In the genomic region with DNA sequence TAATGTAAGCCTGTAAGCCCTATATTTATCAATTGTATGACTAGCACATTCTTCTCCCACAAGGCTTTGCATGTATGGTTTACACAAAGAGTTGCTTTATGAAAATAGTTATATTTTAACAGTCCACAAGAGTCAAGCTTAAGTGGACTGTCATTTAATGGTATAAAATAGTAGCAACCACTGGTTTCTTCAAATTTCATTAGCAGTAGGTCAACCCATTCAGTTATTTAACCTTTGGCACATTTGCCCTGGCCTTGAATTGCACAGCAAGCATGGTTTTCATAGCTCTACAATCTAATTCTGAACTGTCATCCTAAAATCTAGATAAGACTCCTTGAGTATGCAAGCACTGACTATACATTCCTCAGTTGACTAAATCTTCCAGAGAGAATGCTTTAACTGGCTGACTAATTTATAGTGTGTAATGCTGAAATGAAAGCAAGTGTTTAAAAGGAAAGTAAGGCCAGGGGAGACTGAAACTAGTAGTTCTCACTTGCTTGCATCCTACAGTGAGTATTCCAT, we compare ENCODE assay signal across 1 cellular context.
TF ChIP-seq lines count a peak whose summit lies in the region.

No MANE protein-coding gene starts in this region.

TF ChIP-seq in HepG2, 621 proteins besides CTCF, POLR2A, EP300 and RAD21 (continued from another document and continues in another):
- no peak for TF ChIP-seq SP4 (CRISPR knock-in tag; IDR thresholded peaks at IDR 0.05)
- no peak for TF ChIP-seq SOX13 (IDR thresholded peaks at IDR 0.05)
- TF ChIP-seq SOX13 (CRISPR knock-in tag; conservative IDR thresholded peaks at IDR 0.05 in 1 of 2, IDR thresholded peaks at IDR 0.05 in 1 of 2): 0 out of 4 replicates have a peak, but pooled peaks of 1 of the 2 experiments have one; percentile 4
- TF ChIP-seq KMT2B (CRISPR knock-in tag; IDR thresholded peaks at IDR 0.05): no peak
- TF ChIP-seq ZC3H13 (CRISPR knock-in tag; IDR thresholded peaks at IDR 0.05): no peak
- TF ChIP-seq PTBP1 (IDR thresholded peaks at IDR 0.05; ENCODE audit: low read depth, low read length, poor library complexity, severe bottlenecking): no peak
- TF ChIP-seq SYNCRIP (IDR thresholded peaks at IDR 0.05; ENCODE audit: insufficient read depth, low read depth, low read length): no peak
- TF ChIP-seq STAG1 (CRISPR knock-in tag; IDR thresholded peaks at IDR 0.05): no peak
- TF ChIP-seq ASH2L (IDR thresholded peaks at IDR 0.05; ENCODE audit: insufficient read length, low read depth, low read length): peak; percentile 45
- TF ChIP-seq, protein P1, sequence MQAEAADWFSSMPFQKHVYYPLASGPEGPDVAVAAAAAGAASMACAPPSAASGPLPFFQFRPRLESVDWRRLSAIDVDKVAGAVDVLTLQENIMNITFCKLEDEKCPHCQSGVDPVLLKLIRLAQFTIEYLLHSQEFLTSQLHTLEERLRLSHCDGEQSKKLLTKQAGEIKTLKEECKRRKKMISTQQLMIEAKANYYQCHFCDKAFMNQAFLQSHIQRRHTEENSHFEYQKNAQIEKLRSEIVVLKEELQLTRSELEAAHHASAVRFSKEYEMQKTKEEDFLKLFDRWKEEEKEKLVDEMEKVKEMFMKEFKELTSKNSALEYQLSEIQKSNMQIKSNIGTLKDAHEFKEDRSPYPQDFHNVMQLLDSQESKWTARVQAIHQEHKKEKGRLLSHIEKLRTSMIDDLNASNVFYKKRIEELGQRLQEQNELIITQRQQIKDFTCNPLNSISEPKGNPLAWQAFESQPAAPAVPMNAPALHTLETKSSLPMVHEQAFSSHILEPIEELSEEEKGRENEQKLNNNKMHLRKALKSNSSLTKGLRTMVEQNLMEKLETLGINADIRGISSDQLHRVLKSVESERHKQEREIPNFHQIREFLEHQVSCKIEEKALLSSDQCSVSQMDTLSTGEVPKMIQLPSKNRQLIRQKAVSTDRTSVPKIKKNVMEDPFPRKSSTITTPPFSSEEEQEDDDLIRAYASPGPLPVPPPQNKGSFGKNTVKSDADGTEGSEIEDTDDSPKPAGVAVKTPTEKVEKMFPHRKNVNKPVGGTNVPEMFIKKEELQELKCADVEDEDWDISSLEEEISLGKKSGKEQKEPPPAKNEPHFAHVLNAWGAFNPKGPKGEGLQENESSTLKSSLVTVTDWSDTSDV (CRISPR knock-in tag; IDR thresholded peaks at IDR 0.05): no peak
- TF ChIP-seq, protein P2, sequence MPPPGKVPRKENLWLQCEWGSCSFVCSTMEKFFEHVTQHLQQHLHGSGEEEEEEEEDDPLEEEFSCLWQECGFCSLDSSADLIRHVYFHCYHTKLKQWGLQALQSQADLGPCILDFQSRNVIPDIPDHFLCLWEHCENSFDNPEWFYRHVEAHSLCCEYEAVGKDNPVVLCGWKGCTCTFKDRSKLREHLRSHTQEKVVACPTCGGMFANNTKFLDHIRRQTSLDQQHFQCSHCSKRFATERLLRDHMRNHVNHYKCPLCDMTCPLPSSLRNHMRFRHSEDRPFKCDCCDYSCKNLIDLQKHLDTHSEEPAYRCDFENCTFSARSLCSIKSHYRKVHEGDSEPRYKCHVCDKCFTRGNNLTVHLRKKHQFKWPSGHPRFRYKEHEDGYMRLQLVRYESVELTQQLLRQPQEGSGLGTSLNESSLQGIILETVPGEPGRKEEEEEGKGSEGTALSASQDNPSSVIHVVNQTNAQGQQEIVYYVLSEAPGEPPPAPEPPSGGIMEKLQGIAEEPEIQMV (CRISPR knock-in tag; IDR thresholded peaks at IDR 0.05; ENCODE audit: low read depth): no peak
- no peak for TF ChIP-seq CEBPG (CRISPR knock-in tag; IDR thresholded peaks at IDR 0.05)
- TF ChIP-seq, protein P3, sequence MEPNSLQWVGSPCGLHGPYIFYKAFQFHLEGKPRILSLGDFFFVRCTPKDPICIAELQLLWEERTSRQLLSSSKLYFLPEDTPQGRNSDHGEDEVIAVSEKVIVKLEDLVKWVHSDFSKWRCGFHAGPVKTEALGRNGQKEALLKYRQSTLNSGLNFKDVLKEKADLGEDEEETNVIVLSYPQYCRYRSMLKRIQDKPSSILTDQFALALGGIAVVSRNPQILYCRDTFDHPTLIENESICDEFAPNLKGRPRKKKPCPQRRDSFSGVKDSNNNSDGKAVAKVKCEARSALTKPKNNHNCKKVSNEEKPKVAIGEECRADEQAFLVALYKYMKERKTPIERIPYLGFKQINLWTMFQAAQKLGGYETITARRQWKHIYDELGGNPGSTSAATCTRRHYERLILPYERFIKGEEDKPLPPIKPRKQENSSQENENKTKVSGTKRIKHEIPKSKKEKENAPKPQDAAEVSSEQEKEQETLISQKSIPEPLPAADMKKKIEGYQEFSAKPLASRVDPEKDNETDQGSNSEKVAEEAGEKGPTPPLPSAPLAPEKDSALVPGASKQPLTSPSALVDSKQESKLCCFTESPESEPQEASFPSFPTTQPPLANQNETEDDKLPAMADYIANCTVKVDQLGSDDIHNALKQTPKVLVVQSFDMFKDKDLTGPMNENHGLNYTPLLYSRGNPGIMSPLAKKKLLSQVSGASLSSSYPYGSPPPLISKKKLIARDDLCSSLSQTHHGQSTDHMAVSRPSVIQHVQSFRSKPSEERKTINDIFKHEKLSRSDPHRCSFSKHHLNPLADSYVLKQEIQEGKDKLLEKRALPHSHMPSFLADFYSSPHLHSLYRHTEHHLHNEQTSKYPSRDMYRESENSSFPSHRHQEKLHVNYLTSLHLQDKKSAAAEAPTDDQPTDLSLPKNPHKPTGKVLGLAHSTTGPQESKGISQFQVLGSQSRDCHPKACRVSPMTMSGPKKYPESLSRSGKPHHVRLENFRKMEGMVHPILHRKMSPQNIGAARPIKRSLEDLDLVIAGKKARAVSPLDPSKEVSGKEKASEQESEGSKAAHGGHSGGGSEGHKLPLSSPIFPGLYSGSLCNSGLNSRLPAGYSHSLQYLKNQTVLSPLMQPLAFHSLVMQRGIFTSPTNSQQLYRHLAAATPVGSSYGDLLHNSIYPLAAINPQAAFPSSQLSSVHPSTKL (CRISPR knock-in tag; IDR thresholded peaks at IDR 0.05): peak; percentile 51
- no peak for TF ChIP-seq HOXA9 (CRISPR knock-in tag; IDR thresholded peaks at IDR 0.05; ENCODE audit: borderline replicate concordance)
- TF ChIP-seq, protein P4, sequence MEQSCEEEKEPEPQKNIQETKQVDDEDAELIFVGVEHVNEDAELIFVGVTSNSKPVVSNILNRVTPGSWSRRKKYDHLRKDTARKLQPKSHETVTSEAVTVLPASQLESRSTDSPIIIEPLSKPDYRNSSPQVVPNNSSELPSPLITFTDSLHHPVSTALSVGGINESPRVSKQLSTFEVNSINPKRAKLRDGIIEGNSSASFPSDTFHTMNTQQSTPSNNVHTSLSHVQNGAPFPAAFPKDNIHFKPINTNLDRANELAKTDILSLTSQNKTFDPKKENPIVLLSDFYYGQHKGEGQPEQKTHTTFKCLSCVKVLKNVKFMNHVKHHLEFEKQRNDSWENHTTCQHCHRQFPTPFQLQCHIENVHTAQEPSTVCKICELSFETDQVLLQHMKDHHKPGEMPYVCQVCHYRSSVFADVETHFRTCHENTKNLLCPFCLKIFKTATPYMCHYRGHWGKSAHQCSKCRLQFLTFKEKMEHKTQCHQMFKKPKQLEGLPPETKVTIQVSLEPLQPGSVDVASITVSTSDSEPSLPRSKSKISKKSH (CRISPR knock-in tag; IDR thresholded peaks at IDR 0.05; ENCODE audit: borderline replicate concordance): no peak
- TF ChIP-seq GATAD2A (CRISPR knock-in tag; IDR thresholded peaks at IDR 0.05): peak; percentile 27; the same call in 1 of the 2 replicates
- TF ChIP-seq NFYB (CRISPR knock-in tag; IDR thresholded peaks at IDR 0.05): no peak
- TF ChIP-seq, protein P5, sequence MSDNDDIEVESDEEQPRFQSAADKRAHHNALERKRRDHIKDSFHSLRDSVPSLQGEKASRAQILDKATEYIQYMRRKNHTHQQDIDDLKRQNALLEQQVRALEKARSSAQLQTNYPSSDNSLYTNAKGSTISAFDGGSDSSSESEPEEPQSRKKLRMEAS (IDR thresholded peaks at IDR 0.05): 0 out of 2 replicates have a peak, but pooled peaks have one; percentile 28
- TF ChIP-seq MBNL3 (CRISPR knock-in tag; conservative IDR thresholded peaks at IDR 0.05): no peak
- no peak for TF ChIP-seq NBN (conservative IDR thresholded peaks at IDR 0.05)
- TF ChIP-seq, protein P6, sequence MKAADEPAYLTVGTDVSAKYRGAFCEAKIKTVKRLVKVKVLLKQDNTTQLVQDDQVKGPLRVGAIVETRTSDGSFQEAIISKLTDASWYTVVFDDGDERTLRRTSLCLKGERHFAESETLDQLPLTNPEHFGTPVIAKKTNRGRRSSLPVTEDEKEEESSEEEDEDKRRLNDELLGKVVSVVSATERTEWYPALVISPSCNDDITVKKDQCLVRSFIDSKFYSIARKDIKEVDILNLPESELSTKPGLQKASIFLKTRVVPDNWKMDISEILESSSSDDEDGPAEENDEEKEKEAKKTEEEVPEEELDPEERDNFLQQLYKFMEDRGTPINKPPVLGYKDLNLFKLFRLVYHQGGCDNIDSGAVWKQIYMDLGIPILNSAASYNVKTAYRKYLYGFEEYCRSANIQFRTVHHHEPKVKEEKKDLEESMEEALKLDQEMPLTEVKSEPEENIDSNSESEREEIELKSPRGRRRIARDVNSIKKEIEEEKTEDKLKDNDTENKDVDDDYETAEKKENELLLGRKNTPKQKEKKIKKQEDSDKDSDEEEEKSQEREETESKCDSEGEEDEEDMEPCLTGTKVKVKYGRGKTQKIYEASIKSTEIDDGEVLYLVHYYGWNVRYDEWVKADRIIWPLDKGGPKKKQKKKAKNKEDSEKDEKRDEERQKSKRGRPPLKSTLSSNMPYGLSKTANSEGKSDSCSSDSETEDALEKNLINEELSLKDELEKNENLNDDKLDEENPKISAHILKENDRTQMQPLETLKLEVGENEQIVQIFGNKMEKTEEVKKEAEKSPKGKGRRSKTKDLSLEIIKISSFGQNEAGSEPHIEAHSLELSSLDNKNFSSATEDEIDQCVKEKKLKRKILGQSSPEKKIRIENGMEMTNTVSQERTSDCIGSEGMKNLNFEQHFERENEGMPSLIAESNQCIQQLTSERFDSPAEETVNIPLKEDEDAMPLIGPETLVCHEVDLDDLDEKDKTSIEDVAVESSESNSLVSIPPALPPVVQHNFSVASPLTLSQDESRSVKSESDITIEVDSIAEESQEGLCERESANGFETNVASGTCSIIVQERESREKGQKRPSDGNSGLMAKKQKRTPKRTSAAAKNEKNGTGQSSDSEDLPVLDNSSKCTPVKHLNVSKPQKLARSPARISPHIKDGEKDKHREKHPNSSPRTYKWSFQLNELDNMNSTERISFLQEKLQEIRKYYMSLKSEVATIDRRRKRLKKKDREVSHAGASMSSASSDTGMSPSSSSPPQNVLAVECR (CRISPR knock-in tag; IDR thresholded peaks at IDR 0.05; ENCODE audit: borderline replicate concordance): no peak
- no peak for TF ChIP-seq SOX5 (CRISPR knock-in tag; IDR thresholded peaks at IDR 0.05; ENCODE audit: borderline replicate concordance)
- TF ChIP-seq PPARG (CRISPR knock-in tag; conservative IDR thresholded peaks at IDR 0.05): peak; percentile 96
- no peak for TF ChIP-seq ZZZ3 (CRISPR knock-in tag; IDR thresholded peaks at IDR 0.05; ENCODE audit: borderline replicate concordance)
- TF ChIP-seq FOXP1 (IDR thresholded peaks at IDR 0.05): no peak
- TF ChIP-seq FOXP1 (CRISPR knock-in tag; IDR thresholded peaks at IDR 0.05): peak; percentile 5; the same call in 1 of the 2 replicates
- TF ChIP-seq, protein P7, sequence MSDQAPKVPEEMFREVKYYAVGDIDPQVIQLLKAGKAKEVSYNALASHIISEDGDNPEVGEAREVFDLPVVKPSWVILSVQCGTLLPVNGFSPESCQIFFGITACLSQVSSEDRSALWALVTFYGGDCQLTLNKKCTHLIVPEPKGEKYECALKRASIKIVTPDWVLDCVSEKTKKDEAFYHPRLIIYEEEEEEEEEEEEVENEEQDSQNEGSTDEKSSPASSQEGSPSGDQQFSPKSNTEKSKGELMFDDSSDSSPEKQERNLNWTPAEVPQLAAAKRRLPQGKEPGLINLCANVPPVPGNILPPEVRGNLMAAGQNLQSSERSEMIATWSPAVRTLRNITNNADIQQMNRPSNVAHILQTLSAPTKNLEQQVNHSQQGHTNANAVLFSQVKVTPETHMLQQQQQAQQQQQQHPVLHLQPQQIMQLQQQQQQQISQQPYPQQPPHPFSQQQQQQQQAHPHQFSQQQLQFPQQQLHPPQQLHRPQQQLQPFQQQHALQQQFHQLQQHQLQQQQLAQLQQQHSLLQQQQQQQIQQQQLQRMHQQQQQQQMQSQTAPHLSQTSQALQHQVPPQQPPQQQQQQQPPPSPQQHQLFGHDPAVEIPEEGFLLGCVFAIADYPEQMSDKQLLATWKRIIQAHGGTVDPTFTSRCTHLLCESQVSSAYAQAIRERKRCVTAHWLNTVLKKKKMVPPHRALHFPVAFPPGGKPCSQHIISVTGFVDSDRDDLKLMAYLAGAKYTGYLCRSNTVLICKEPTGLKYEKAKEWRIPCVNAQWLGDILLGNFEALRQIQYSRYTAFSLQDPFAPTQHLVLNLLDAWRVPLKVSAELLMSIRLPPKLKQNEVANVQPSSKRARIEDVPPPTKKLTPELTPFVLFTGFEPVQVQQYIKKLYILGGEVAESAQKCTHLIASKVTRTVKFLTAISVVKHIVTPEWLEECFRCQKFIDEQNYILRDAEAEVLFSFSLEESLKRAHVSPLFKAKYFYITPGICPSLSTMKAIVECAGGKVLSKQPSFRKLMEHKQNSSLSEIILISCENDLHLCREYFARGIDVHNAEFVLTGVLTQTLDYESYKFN (CRISPR knock-in tag; conservative IDR thresholded peaks at IDR 0.05): no peak
- no peak for TF ChIP-seq MXI1 (IDR thresholded peaks at IDR 0.05; ENCODE audit: borderline replicate concordance, low read depth, low read length)
- TF ChIP-seq, protein P8, sequence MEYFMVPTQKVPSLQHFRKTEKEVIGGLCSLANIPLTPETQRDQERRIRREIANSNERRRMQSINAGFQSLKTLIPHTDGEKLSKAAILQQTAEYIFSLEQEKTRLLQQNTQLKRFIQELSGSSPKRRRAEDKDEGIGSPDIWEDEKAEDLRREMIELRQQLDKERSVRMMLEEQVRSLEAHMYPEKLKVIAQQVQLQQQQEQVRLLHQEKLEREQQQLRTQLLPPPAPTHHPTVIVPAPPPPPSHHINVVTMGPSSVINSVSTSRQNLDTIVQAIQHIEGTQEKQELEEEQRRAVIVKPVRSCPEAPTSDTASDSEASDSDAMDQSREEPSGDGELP (IDR thresholded peaks at IDR 0.05; ENCODE audit: borderline replicate concordance, low read depth): no peak
- no peak for TF ChIP-seq TMF1 (CRISPR knock-in tag; IDR thresholded peaks at IDR 0.05; ENCODE audit: low read depth)
- no peak for TF ChIP-seq ZNF24 (IDR thresholded peaks at IDR 0.05)
- no peak for TF ChIP-seq ZNF546 (CRISPR knock-in tag; conservative IDR thresholded peaks at IDR 0.05)
- peak; percentile 33; the same call in 1 of the 2 replicates for TF ChIP-seq TARDBP (CRISPR knock-in tag; IDR thresholded peaks at IDR 0.05)
- TF ChIP-seq, protein P9, sequence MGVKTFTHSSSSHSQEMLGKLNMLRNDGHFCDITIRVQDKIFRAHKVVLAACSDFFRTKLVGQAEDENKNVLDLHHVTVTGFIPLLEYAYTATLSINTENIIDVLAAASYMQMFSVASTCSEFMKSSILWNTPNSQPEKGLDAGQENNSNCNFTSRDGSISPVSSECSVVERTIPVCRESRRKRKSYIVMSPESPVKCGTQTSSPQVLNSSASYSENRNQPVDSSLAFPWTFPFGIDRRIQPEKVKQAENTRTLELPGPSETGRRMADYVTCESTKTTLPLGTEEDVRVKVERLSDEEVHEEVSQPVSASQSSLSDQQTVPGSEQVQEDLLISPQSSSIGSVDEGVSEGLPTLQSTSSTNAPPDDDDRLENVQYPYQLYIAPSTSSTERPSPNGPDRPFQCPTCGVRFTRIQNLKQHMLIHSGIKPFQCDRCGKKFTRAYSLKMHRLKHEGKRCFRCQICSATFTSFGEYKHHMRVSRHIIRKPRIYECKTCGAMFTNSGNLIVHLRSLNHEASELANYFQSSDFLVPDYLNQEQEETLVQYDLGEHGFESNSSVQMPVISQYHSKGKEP (CRISPR knock-in tag; IDR thresholded peaks at IDR 0.05): no peak
- TF ChIP-seq ZNF121 (CRISPR knock-in tag; IDR thresholded peaks at IDR 0.05): no peak
- no peak for TF ChIP-seq CHD2 (IDR thresholded peaks at IDR 0.05; ENCODE audit: low read depth, low read length)
